8 cellular contexts compared by ENCODE assay signal in genomic region chr9:114487607-114488300, GRCh38. TPM values are rescaled to one million over a fixed set of nuclear protein-coding genes. Genes with fewer than 3 reads are reported as not detected.
DNase-seq lines count a peak whose midpoint lies in the region; ATAC-seq and TF ChIP-seq lines count a peak whose summit lies in the region.

No MANE protein-coding gene starts in this region.

- dilution Hi-C loops in IMR-90 (cut with HindIII; ENCODE audit: low sequenced_read_pairs, unreplicated experiment), result no loop called here

- BruUV-seq in IMR-90 (replicated peaks; lab: Mats Ljungman, UMichigan), result no TSS peak

- TF ChIP-seq CTCF in IMR-90 (conservative IDR thresholded peaks at IDR 0.05; ENCODE audit: low read depth, low read length), result peak; percentile 86
- peak; percentile 87 for TF ChIP-seq CTCF in foreskin fibroblast (IDR thresholded peaks at IDR 0.05; ENCODE audit: low read depth, low read length)
- TF ChIP-seq CTCF in osteoblast (IDR thresholded peaks at IDR 0.05; ENCODE audit: extremely low read depth, low read depth, low read length), result peak; percentile 92

- H2BK20ac ChIP-seq in IMR-90 (ENCODE audit: low read depth, low read length), result no peak overlapping the region

- H3K9me1 ChIP-seq in IMR-90 (ENCODE audit: insufficient read depth, low read length), result peaks cover 6% of the 10 kb centered on the region; the same call in 1 of the 2 replicates

- H3K56ac ChIP-seq in IMR-90 (ENCODE audit: extremely low read depth, insufficient read depth, low read length), result no peak overlapping the region

- 0 out of 2 replicates have a peak, but pooled peaks have one; percentile 35 for TF ChIP-seq POLR2A in IMR-90 (IDR thresholded peaks at IDR 0.05; ENCODE audit: low read depth, low read length)

- H2BK5ac ChIP-seq in IMR-90 (ENCODE audit: low read depth, low read length, poor library complexity, severe bottlenecking), result no peak overlapping the region

- no peak overlapping the region for H4K91ac ChIP-seq in IMR-90 (ENCODE audit: insufficient read depth, low read depth, low read length)

- H2AK5ac ChIP-seq in IMR-90 (ENCODE audit: low read depth, low read length), result no peak overlapping the region

- peaks cover 1% of the 10 kb centered on the region; the same call in 1 of the 2 replicates for H3K27me3 ChIP-seq in IMR-90 (ENCODE audit: control insufficient read depth, insufficient read depth, low read length)
- peaks cover 3% of the 10 kb centered on the region for H3K27me3 ChIP-seq in osteoblast (ENCODE audit: insufficient read depth, low read length)

- H3K23ac ChIP-seq in IMR-90 (ENCODE audit: low read depth, low read length), result no peak overlapping the region

- H2BK15ac ChIP-seq in IMR-90 (ENCODE audit: low read depth, low read length), result no peak overlapping the region

- H2AFZ ChIP-seq in IMR-90 (replicated peaks; ENCODE audit: low read length, poor library complexity) (no peak overlapping the region), osteoblast (ENCODE audit: low read length) (no peak overlapping the region)

- no peak overlapping the region for H3K4me3 ChIP-seq in IMR-90 (ENCODE audit: insufficient read depth, low read depth, low read length)
- H3K4me3 ChIP-seq in foreskin fibroblast (ENCODE audit: low read depth in 1 of 2, low read length in 2 of 2), result no peak overlapping the region
- H3K4me3 ChIP-seq in osteoblast (ENCODE audit: insufficient read depth, low read length), result no peak overlapping the region

- ATAC-seq in GM19455 (IDR thresholded peaks at IDR 0.05; ENCODE audit: unreplicated experiment), result peak; percentile 66
- ATAC-seq in IMR-90 (ENCODE audit: low read depth), result peak; percentile 98
- peak; percentile 43 for ATAC-seq in activated T-helper 17 cell treated with anti-CD3 and anti-CD28 coated beads, Interleukin-2, amount 50 U/mL, for 72 hours (replicated peaks)
- ATAC-seq in HG03025 (IDR thresholded peaks at IDR 0.05; ENCODE audit: low FRiP score, unreplicated experiment), result no peak

- intact Hi-C loops in IMR-90 (cut with micrococcal nuclease), result loop anchor here (1.0 to 5.0 kb wide), 2 partner anchors 125 to 166 kb away; partner anchors contain the start of gene TMEM268

- peak; percentile 87 for TF ChIP-seq RAD21 in IMR-90 (IDR thresholded peaks at IDR 0.05; ENCODE audit: low read length)

- in situ Hi-C loops in IMR-90 (cut with MboI; ENCODE audit: low sequenced_read_pairs), result loop anchor here (5.0 to 10.0 kb wide), 2 partner anchors 165 to 527 kb away; no protein-coding TSS in a partner anchor

- CTCF ChIA-PET in IMR-90 (lab: Yijun Ruan, JAX), result interaction anchor here (0.6 to 3.1 kb wide), 4 partner anchors 99 to 166 kb away, joined by 3 to 16 read pairs (median 5); partner anchors contain the start of gene ATP6V1G1

- H3K4me2 ChIP-seq in IMR-90 (ENCODE audit: low read depth, low read length), result no peak overlapping the region
- H3K4me2 ChIP-seq in osteoblast (ENCODE audit: insufficient read depth, low read length), result no peak overlapping the region

- 80% methylated on average over 1 of the region's 6 CpGs; no CpG with 5 or more reads in 1 of the 2 experiments for WGBS in IMR-90 (ENCODE audit: extremely low coverage in 2 of 2, insufficient read length in 1 of 2), 2 experiments

- H3K79me2 ChIP-seq in osteoblast (ENCODE audit: insufficient read depth, low read length), result no peaks in the 10 kb centered on the region

- H3K9ac ChIP-seq in IMR-90 (ENCODE audit: low read depth, low read length), result no peak overlapping the region

- peak overlapping the region in 1 of 2 experiments; percentile 54; a peak in 1 of 4 replicates for H4K8ac ChIP-seq in IMR-90 (ENCODE audit: low read depth in 2 of 2, low read length in 2 of 2)

- H3K14ac ChIP-seq in IMR-90 (replicated peaks; ENCODE audit: low read depth, low read length), result no peak overlapping the region

- no peak overlapping the region for H2AK9ac ChIP-seq in IMR-90 (replicated peaks; ENCODE audit: low read depth, low read length, poor library complexity)

- no peak overlapping the region for H4K5ac ChIP-seq in IMR-90 (ENCODE audit: low read depth, low read length)

- no peak overlapping the region for H2BK120ac ChIP-seq in IMR-90 (ENCODE audit: low read depth, low read length)

- no peak overlapping the region for H3K18ac ChIP-seq in IMR-90 (ENCODE audit: low read depth, low read length)

- H3K36me3 Mint-ChIP-seq in activated T-helper 17 cell treated with anti-CD3 and anti-CD28 coated beads, Interleukin-2, amount 50 U/mL, for 72 hours (ENCODE audit: low read depth), result no peaks in the 10 kb centered on the region

- peak overlapping the region; percentile 43 for H3K4me3 Mint-ChIP-seq in activated T-helper 17 cell treated with anti-CD3 and anti-CD28 coated beads, Interleukin-2, amount 50 U/mL, for 72 hours

- H3K4me1 ChIP-seq in IMR-90 (ENCODE audit: control insufficient read depth, insufficient read depth, low read length), result peaks cover 4% of the 10 kb centered on the region
- peaks cover 5% of the 10 kb centered on the region for H3K4me1 ChIP-seq in osteoblast (ENCODE audit: insufficient read depth, low read length)

- peaks cover 0 to 7% of the 10 kb centered on the region in 2 experiments; a peak in 1 of 4 replicates for H3K79me1 ChIP-seq in IMR-90 (ENCODE audit: low read depth in 1 of 2, low read length in 2 of 2)

- H3K27me3 Mint-ChIP-seq in activated T-helper 17 cell treated with anti-CD3 and anti-CD28 coated beads, Interleukin-2, amount 50 U/mL, for 72 hours, result no peaks in the 10 kb centered on the region

- H3K9me3 ChIP-seq in IMR-90 (ENCODE audit: control insufficient read depth, insufficient read depth, low read length) (no peaks in the 10 kb centered on the region), osteoblast (ENCODE audit: low read depth, low read length) (no peaks in the 10 kb centered on the region)

- H4K20me1 ChIP-seq in IMR-90 (ENCODE audit: insufficient read depth, low read length), result no peaks in the 10 kb centered on the region
- peaks cover 2% of the 10 kb centered on the region for H4K20me1 ChIP-seq in osteoblast (ENCODE audit: insufficient read depth, low read length)

- H3K4me1 Mint-ChIP-seq in activated T-helper 17 cell treated with anti-CD3 and anti-CD28 coated beads, Interleukin-2, amount 50 U/mL, for 72 hours, result peaks cover 27% of the 10 kb centered on the region

- peak overlapping the region; percentile 76 for H3K27ac Mint-ChIP-seq in activated T-helper 17 cell treated with anti-CD3 and anti-CD28 coated beads, Interleukin-2, amount 50 U/mL, for 72 hours

- H3K4ac ChIP-seq in IMR-90 (ENCODE audit: low read depth, low read length), result no peak overlapping the region

- H3K27ac ChIP-seq in IMR-90 (ENCODE audit: insufficient read depth, low read length) (no peak overlapping the region), osteoblast (ENCODE audit: low read depth, low read length) (no peak overlapping the region)

- no peaks in the 10 kb centered on the region for H3K9me3 Mint-ChIP-seq in activated T-helper 17 cell treated with anti-CD3 and anti-CD28 coated beads, Interleukin-2, amount 50 U/mL, for 72 hours

- no peaks in the 10 kb centered on the region for H3K36me3 ChIP-seq in IMR-90 (ENCODE audit: control insufficient read depth, insufficient read depth, low read length)
- H3K36me3 ChIP-seq in osteoblast (ENCODE audit: insufficient read depth, low read length), result no peaks in the 10 kb centered on the region

- peak; percentile 45 for DNase-seq in CMK (ENCODE audit: low read depth)
- peak; percentile 69 for DNase-seq in IMR-90
- peak; percentile 82 for DNase-seq in RKO (ENCODE audit: low spot score)
- peak; percentile 48 to 86 for DNase-seq in foreskin fibroblast
- DNase-seq in osteoblast (ENCODE audit: insufficient read length, low spot score, missing footprints), result peak; percentile 89

- POLR2A ChIA-PET in IMR-90 (lab: Charles Lee; ENCODE audit: unreplicated experiment), result no interaction called here

TF ChIP-seq in IMR-90, 13 proteins besides CTCF, POLR2A, EP300 and RAD21:
- no peak for TF ChIP-seq NFE2L2 (IDR thresholded peaks at IDR 0.05; ENCODE audit: low read depth, low read length)
- TF ChIP-seq SMC3 (IDR thresholded peaks at IDR 0.05; ENCODE audit: low read depth, low read length), result peak; percentile 89

RNA-seq across cellular contexts. Expression of gene WHRN, which starts 17.5 kb away (rescaled TPM):
- 0.18 and 0.28 TPM in 2 replicates for total RNA-seq in IMR-90 (2012; rRNA removed)
- polyA plus RNA-seq in IMR-90 (2012; rRNA removed), result 2.6 and 2.8 TPM in 2 replicates
- 1.3 and 2.8 TPM in 2 replicates for polyA plus RNA-seq in IMR-90 (2012; cell fraction: cytosol; rRNA removed)
- polyA plus RNA-seq in IMR-90 (2012; cell fraction: nucleus; rRNA removed; ENCODE audit: low replicate concordance), result 14.2 and 20.9 TPM in 2 replicates
- total RNA-seq in activated T-helper 17 cell treated with anti-CD3 and anti-CD28 coated beads, Interleukin-2, amount 50 U/mL, for 72 hours, result 10 to 100 TPM in 1 of 2 donors, 1 to 10 TPM in 1; 4.0 to 29.1 TPM
- total RNA-seq in osteoblast, result 2.2 and 2.7 TPM in 2 replicates
